In the genomic region with DNA sequence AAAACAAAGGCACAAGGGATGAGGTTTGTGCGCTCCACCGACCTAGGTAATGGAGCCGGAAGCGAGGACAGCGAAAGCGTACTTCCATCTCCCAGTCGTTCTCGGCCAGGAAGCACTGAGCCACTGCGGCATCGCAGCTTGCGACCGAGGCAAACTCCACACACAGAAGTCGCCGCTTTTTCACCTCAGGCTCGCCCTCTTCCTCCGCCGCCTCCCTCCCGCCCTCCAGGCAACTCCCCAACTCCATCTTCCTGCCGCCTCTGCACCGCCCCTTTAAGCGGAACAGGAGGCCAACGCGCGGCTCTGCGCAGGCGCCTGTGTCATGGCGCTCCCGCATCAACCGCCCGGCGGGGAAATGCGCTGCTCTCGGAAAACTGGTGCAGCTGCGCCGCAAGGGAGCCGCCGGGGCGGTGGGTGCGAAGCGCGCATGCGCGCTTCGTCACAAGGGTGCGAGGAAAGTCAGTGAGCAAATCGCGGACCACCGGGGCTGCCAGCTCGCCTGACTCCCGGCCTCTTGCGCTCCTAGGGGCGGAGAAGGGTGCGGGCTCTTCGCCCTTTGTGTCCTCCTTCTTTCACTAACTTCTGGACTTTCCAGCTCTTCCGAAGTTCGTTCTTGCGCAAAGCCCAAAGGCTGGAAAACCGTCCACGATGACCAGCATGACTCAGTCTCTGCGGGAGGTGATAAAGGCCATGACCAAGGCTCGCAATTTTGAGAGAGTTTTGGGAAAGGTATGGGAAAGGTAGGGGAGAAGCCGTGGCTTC, we compare ENCODE assay signal across 8 cellular contexts. TPM values are rescaled to one million over a fixed set of nuclear protein-coding genes. Genes with fewer than 3 reads are reported as not detected.
A peak's percentile ranks its signal among the peaks of the same experiment; 100 is the strongest.
DNase-seq lines count a peak whose midpoint lies in the region; ATAC-seq and TF ChIP-seq lines count a peak whose summit lies in the region.

Gene ACOT13 (plus strand): TSS at position 462 of the 762 bp plus-strand sequence. CDS start 187 bp downstream, at position 649.
Gene TDP2 (minus strand): TSS at position 284 of the 762 bp plus-strand sequence. CDS start 37 bp downstream, at position 247.

- no peaks in the 10 kb centered on the region for H3K27me3 ChIP-seq in kidney epithelial cell (ENCODE audit: control insufficient read depth, insufficient read depth, low read length)

- peaks cover 1% of the 10 kb centered on the region for H3K36me3 ChIP-seq in kidney epithelial cell (ENCODE audit: control insufficient read depth, insufficient read depth, low read length)

- peak within 1 kb of the TSS; percentile 100 for H3K4me3 ChIP-seq in kidney epithelial cell (ENCODE audit: low read depth, low read length)

- ATAC-seq in GM19025 (IDR thresholded peaks at IDR 0.05; ENCODE audit: low read depth, unreplicated experiment), result peak; percentile 96
- ATAC-seq in HG03342 (IDR thresholded peaks at IDR 0.05; ENCODE audit: unreplicated experiment), result peak; percentile 93
- peak; percentile 96 to 97 for ATAC-seq in activated CD4-positive, CD25-positive, alpha-beta regulatory T cell treated with anti-CD3 and anti-CD28 coated beads, Interleukin-2, amount 50 U/mL, for 24 hours

- peak; percentile 48 for TF ChIP-seq CTCF in kidney epithelial cell (IDR thresholded peaks at IDR 0.05; ENCODE audit: insufficient read depth, low read length, poor library complexity, severe bottlenecking)

- DNase-seq in AG20443 (ENCODE audit: low spot score), result peak; percentile 100
- peak; percentile 93 to 99 for DNase-seq in NCI-H446 (lab: John Stamatoyannopoulos, UW)
- DNase-seq in cerebellar cortex (ENCODE audit: low spot score), result peak; percentile 94
- peak; percentile 85 for DNase-seq in kidney epithelial cell (ENCODE audit: low read depth)
- DNase-seq in stimulated activated CD4-positive, alpha-beta T cell treated with anti-CD3 and anti-CD28 coated beads, Interleukin-15, amount 100 ng/mL, for 48 hours (ENCODE audit: low read depth in 2 of 2), result peak; percentile 92

RNA-seq across cellular contexts. Expression of gene ACOT13, which starts in this region (rescaled TPM):
- total RNA-seq in kidney epithelial cell, result 8.2 and 9.1 TPM in 2 replicates

RNA-seq across cellular contexts. Expression of gene TDP2, which starts in this region (rescaled TPM):
- 26.6 and 27.5 TPM in 2 replicates for total RNA-seq in kidney epithelial cell

Comparison
In these comparisons a context has a peak if more than half of its experiments do, and no peak if none do; other contexts are left out.
1. Peak in every context shown above with its lines: DNase-seq, ATAC-seq and H3K4me3 ChIP-seq.